ENCODE assay signal across 8 cellular contexts in genomic region chr6:136249336-136249735, GRCh38. TPM values are rescaled to one million over a fixed set of nuclear protein-coding genes. Genes with fewer than 3 reads are reported as not detected.
DNase-seq lines count a peak whose midpoint lies in the region; ATAC-seq, FAIRE-seq and TF ChIP-seq lines count a peak whose summit lies in the region.

No MANE protein-coding gene starts in this region.

- H3K9ac ChIP-seq in BLaER1 (peak overlapping the region; percentile 77), HUES64 (ENCODE audit: low read depth, low read length) (peak overlapping the region; percentile 63; the same call in 1 of the 2 replicates), GM12878 (ENCODE audit: control insufficient read depth, insufficient read depth, low read length) (peak overlapping the region; percentile 87), mucosa of stomach (ENCODE audit: low read length) (peak overlapping the region; percentile 46)

- H3K36me3 ChIP-seq in BLaER1: peaks cover 31% of the 10 kb centered on the region
- H3K36me3 ChIP-seq in HUES64 (ENCODE audit: insufficient read depth, low read length): peaks cover 5% of the 10 kb centered on the region
- no peaks in the 10 kb centered on the region; a peak in 1 of 4 replicates for H3K36me3 ChIP-seq in GM12878 (ENCODE audit: control insufficient read depth in 2 of 2, insufficient read depth in 2 of 2, low read length in 1 of 2)
- no peaks in the 10 kb centered on the region for H3K36me3 ChIP-seq in mucosa of stomach (ENCODE audit: control insufficient read depth, insufficient read depth, low read length)

- no peak for DNase-seq in GM12878 (ENCODE audit: low read depth, low spot score)
- DNase-seq in OCI-M1 (lab: John Stamatoyannopoulos, UW): no peak
- no peak for DNase-seq in activated gamma-delta T cell treated with Interleukin-2 at 50 U/mL for 16 hours
- no peak for DNase-seq in HuH-7.5 (ENCODE audit: low spot score)

- H3K27ac ChIP-seq in BLaER1 (peak overlapping the region; percentile 64; the same call in 1 of the 2 replicates), HUES64 (ENCODE audit: low read depth, low read length) (no peak overlapping the region; the same call in 1 of the 2 replicates), GM12878 (ENCODE audit: control insufficient read depth, insufficient read depth) (peak overlapping the region; percentile 75; the same call in 1 of the 2 replicates)

- H3K9me3 ChIP-seq in BLaER1 (no peaks in the 10 kb centered on the region), HUES64 (ENCODE audit: insufficient read depth, low read depth, low read length) (no peaks in the 10 kb centered on the region), GM12878 (replicated peaks; ENCODE audit: control insufficient read depth, insufficient read depth, low read length) (no peaks in the 10 kb centered on the region), mucosa of stomach (ENCODE audit: control insufficient read depth, low read length) (no peaks in the 10 kb centered on the region)

- peaks cover 21% of the 10 kb centered on the region for H3K4me1 ChIP-seq in BLaER1
- H3K4me1 ChIP-seq in HUES64 (ENCODE audit: insufficient read depth, low read length): peaks cover 6% of the 10 kb centered on the region; the same call in 1 of the 2 replicates
- no peaks in the 10 kb centered on the region for H3K4me1 ChIP-seq in GM12878 (ENCODE audit: control insufficient read depth, insufficient read depth, low read length)
- no peaks in the 10 kb centered on the region for H3K4me1 ChIP-seq in mucosa of stomach (ENCODE audit: control insufficient read depth, insufficient read depth, low read length)

- SMC1A ChIA-PET in GM12878 (lab: Charles Lee; ENCODE audit: uncharacterized antibody, unreplicated experiment): interaction anchor here (0.9 to 3.6 kb wide), 4 partner anchors 11 to 40 kb away, joined by 3 to 19 read pairs (median 10); partner anchors contain the start of gene BCLAF1

- no peak for TF ChIP-seq POLR2A in GM12878 (IDR thresholded peaks at IDR 0.05; ENCODE audit: low read depth, low read length)

- intact Hi-C loops in GM12878 (cut with micrococcal nuclease; ENCODE audit: unreplicated experiment): no loop called here

- in situ Hi-C loops in GM12878 (cut with MboI): no loop called here

- BruUV-seq in GM12878 (replicated peaks; lab: Mats Ljungman, UMichigan): no TSS peak

- FAIRE-seq in GM12878 (lab: Jason Lieb, UNC): no peak

- TF ChIP-seq EP300 in GM12878 (IDR thresholded peaks at IDR 0.05; ENCODE audit: borderline replicate concordance in 1 of 2, control insufficient read depth in 1 of 2, low read depth in 2 of 2, low read length in 2 of 2): no peak

- H3K27me3 ChIP-seq in BLaER1: no peaks in the 10 kb centered on the region
- no peaks in the 10 kb centered on the region; the same call in 1 of the 2 replicates for H3K27me3 ChIP-seq in HUES64 (ENCODE audit: insufficient read depth, low read length)
- no peaks in the 10 kb centered on the region for H3K27me3 ChIP-seq in GM12878 (replicated peaks in 1 of 2; ENCODE audit: control insufficient read depth in 2 of 2, insufficient read depth in 2 of 2, low read length in 1 of 2)
- H3K27me3 ChIP-seq in mucosa of stomach (ENCODE audit: control insufficient read depth, insufficient read depth, low read length): no peaks in the 10 kb centered on the region

- RAD21 ChIA-PET in GM12878 (lab: Charles Lee; ENCODE audit: unreplicated experiment): no interaction called here

- H4K20me1 ChIP-seq in BLaER1 (peaks cover 11% of the 10 kb centered on the region; the same call in 1 of the 2 replicates), GM12878 (ENCODE audit: control insufficient read depth, insufficient read depth) (no peaks in the 10 kb centered on the region)

- H3K4me3 ChIP-seq in BLaER1: peak overlapping the region; percentile 87
- peak overlapping the region; percentile 88 for H3K4me3 ChIP-seq in HUES64 (ENCODE audit: low read length)
- H3K4me3 ChIP-seq in GM12878: peak overlapping the region; percentile 80
- peak overlapping the region; percentile 86 for H3K4me3 ChIP-seq in mucosa of stomach (ENCODE audit: low read length)

- H3K4me2 ChIP-seq in BLaER1: peak overlapping the region; percentile 89
- H3K4me2 ChIP-seq in GM12878 (ENCODE audit: control insufficient read depth, insufficient read depth): peak overlapping the region; percentile 83

- H3K79me2 ChIP-seq in GM12878 (ENCODE audit: control insufficient read depth, insufficient read depth, low read length): peaks cover 18% of the 10 kb centered on the region

- POLR2A ChIA-PET in GM12878 (lab: Charles Lee): interaction anchor here (0.6 to 8.4 kb wide), 2 partner anchors 11 to 39 kb away, joined by 3 to 59 read pairs; partner anchors contain the start of gene BCLAF1

- no peak for TF ChIP-seq RAD21 in GM12878 (IDR thresholded peaks at IDR 0.05; ENCODE audit: insufficient read depth, low read depth, low read length)

- TF ChIP-seq CTCF in GM12878 (IDR thresholded peaks at IDR 0.05 in 2 of 3, conservative IDR thresholded peaks at IDR 0.05 in 1 of 3; ENCODE audit: control insufficient read depth in 2 of 3, extremely low read depth in 1 of 3, insufficient read depth in 1 of 3, low read depth in 3 of 3, low read length in 3 of 3): no peak

- CTCF ChIA-PET in GM12878 (lab: Yijun Ruan, JAX): interaction anchor here (1.1 to 4.8 kb wide), 3 partner anchors 18 to 68 kb away, joined by 4 to 20 read pairs (median 14); no protein-coding TSS in a partner anchor

- ATAC-seq in GM12878: peak; percentile 5
- ATAC-seq in esophagus mucosa: no peak

- 27% methylated on average over 4 of the region's 6 CpGs for WGBS in HUES64
- WGBS in GM12878 (ENCODE audit: insufficient coverage, insufficient replicate concordance, low lambda C conversion rate, missing lambda C conversion rate): 19% methylated on average over 6 of the region's 6 CpGs

- H2AFZ ChIP-seq in GM12878 (ENCODE audit: control insufficient read depth, low read depth, low read length): peak overlapping the region; percentile 86

TF ChIP-seq in GM12878, 131 proteins besides CTCF, POLR2A, EP300 and RAD21:
- TF ChIP-seq CREB1 (IDR thresholded peaks at IDR 0.05; ENCODE audit: low read depth) (no peak), BHLHE40 (IDR thresholded peaks at IDR 0.05; ENCODE audit: borderline replicate concordance in 1 of 2, low read depth in 2 of 2, low read length in 1 of 2) (0 out of 4 replicates have a peak, but pooled peaks of 1 of the 2 experiments have one; percentile 23)

RNA-seq across cellular contexts. Expression of gene MTFR2, which starts 0.8 kb away (rescaled TPM):
- polyA plus RNA-seq in HUES64 (2013, experiment 1 of 2): 10.4 TPM
- 10.1 TPM for polyA plus RNA-seq in HUES64 (2013, experiment 2 of 2)
- 20.1 and 20.2 TPM in 2 replicates for total RNA-seq in GM12878 (2013; cell fraction: nucleolus; rRNA removed)
- total RNA-seq in GM12878 (2014; rRNA removed) (7.3 and 9.3 TPM in 2 replicates), GM12878 (2014; rRNA removed; fragmentation: Illumina TruSeq; extraction: Trizol) (13.3 and 13.7 TPM in 2 replicates), GM12878 (2021) (13.6 and 17.6 TPM in 2 replicates), esophagus mucosa (4.3 TPM)
- 8.0 TPM for polyA plus RNA-seq in GM12878 (2011; ENCODE audit: low read depth)
- polyA plus RNA-seq in GM12878 (2011; rRNA removed) (31.0 and 40.6 TPM in 2 replicates), GM12878 (2014; fragmentation: Illumina TruSeq; extraction: Trizol) (33.5 and 46.2 TPM in 2 replicates), GM12878 (2014; fragmentation: Nextera tagmentation; extraction: Ambion mirVana) (10 to 100 TPM; 24.6 to 26.9 TPM), GM12878 (2014; rRNA removed) (16.8 and 20.8 TPM in 2 replicates), GM12878 (2016; fragmentation: Nextera tagmentation; extraction: Ambion mirVana) (10 to 100 TPM; 25.9 to 29.2 TPM)
- 23.1 and 27.0 TPM in 2 replicates for polyA plus RNA-seq in GM12878 (2011; cell fraction: cytosol; rRNA removed)
- 20.9 and 22.5 TPM in 2 replicates for polyA plus RNA-seq in GM12878 (2011; cell fraction: nucleus; rRNA removed)
- polyA plus RNA-seq in GM12878 (2012): 10.1 and 10.8 TPM in 2 replicates
- 22.4 and 25.4 TPM in 2 replicates for polyA minus RNA-seq in GM12878 (2011; rRNA and poly(A)+ RNA removed)
- 5.4 and 6.4 TPM in 2 replicates for polyA minus RNA-seq in GM12878 (2011; cell fraction: cytosol; rRNA and poly(A)+ RNA removed)
- polyA minus RNA-seq in GM12878 (2011; cell fraction: nucleus; rRNA and poly(A)+ RNA removed): 14.5 and 30.1 TPM in 2 replicates

RNA-seq across cellular contexts. Expression of gene BCLAF1, which starts 40.3 kb away (rescaled TPM):
- 168 TPM for polyA plus RNA-seq in HUES64 (2013, experiment 1 of 2)
- polyA plus RNA-seq in HUES64 (2013, experiment 2 of 2): 151 TPM
- total RNA-seq in GM12878 (2013; cell fraction: nucleolus; rRNA removed): 432 and 455 TPM in 2 replicates
- total RNA-seq in GM12878 (2014; rRNA removed) (94.1 and 115 TPM in 2 replicates), GM12878 (2014; rRNA removed; fragmentation: Illumina TruSeq; extraction: Trizol) (219 TPM in 2 replicates), GM12878 (2021) (139 and 154 TPM in 2 replicates), esophagus mucosa (80.9 TPM)
- 30.6 TPM for polyA plus RNA-seq in GM12878 (2011; ENCODE audit: low read depth)
- polyA plus RNA-seq in GM12878 (2011; rRNA removed) (111 and 160 TPM in 2 replicates), GM12878 (2014; fragmentation: Illumina TruSeq; extraction: Trizol) (223 and 237 TPM in 2 replicates), GM12878 (2014; fragmentation: Nextera tagmentation; extraction: Ambion mirVana) (10 to 100 TPM; 56.0 to 62.1 TPM), GM12878 (2014; rRNA removed) (77.0 and 87.9 TPM in 2 replicates), GM12878 (2016; fragmentation: Nextera tagmentation; extraction: Ambion mirVana) (100 to 1,000 TPM; 117 to 122 TPM)
- 37.2 and 38.3 TPM in 2 replicates for polyA plus RNA-seq in GM12878 (2011; cell fraction: cytosol; rRNA removed)
- 128 and 129 TPM in 2 replicates for polyA plus RNA-seq in GM12878 (2011; cell fraction: nucleus; rRNA removed)
- polyA plus RNA-seq in GM12878 (2012): 45.4 and 59.9 TPM in 2 replicates
- polyA minus RNA-seq in GM12878 (2011; rRNA and poly(A)+ RNA removed): 115 and 161 TPM in 2 replicates
- polyA minus RNA-seq in GM12878 (2011; cell fraction: cytosol; rRNA and poly(A)+ RNA removed): 50.0 and 64.0 TPM in 2 replicates
- polyA minus RNA-seq in GM12878 (2011; cell fraction: nucleus; rRNA and poly(A)+ RNA removed): 129 and 170 TPM in 2 replicates
